ENCODE assay signal across 8 cellular contexts in genomic region chr20:60057123-60057865, GRCh38.
A peak's percentile ranks its signal among the peaks of the same experiment; 100 is the strongest.
DNase-seq lines count a peak whose midpoint lies in the region; ATAC-seq and TF ChIP-seq lines count a peak whose summit lies in the region.

No MANE protein-coding gene starts in this region.

- peak overlapping the region; percentile 57 for H2AFZ ChIP-seq in parathyroid adenoma

- no peak overlapping the region for H3K4me2 ChIP-seq in parathyroid adenoma (ENCODE audit: low read length)

- H3K36me3 ChIP-seq in parathyroid adenoma (ENCODE audit: control insufficient read depth, insufficient read depth, low read length) (no peaks in the 10 kb centered on the region), uterus (no peaks in the 10 kb centered on the region)

- intact Hi-C loops in uterus (cut with DNase I; ENCODE audit: low total_unique reads), result no loop called here

- no peak overlapping the region for H3K4me3 ChIP-seq in parathyroid adenoma (ENCODE audit: low read depth, low read length)
- no peak overlapping the region for H3K4me3 ChIP-seq in uterus

- ATAC-seq in GM21825 (IDR thresholded peaks at IDR 0.05; ENCODE audit: unreplicated experiment), result peak; percentile 52

- no peak overlapping the region for H3K9ac ChIP-seq in parathyroid adenoma

- H3K27ac ChIP-seq in parathyroid adenoma (no peak overlapping the region), uterus (no peak overlapping the region)

- H3K79me2 ChIP-seq in parathyroid adenoma, result no peaks in the 10 kb centered on the region

- no peak for TF ChIP-seq POLR2A in uterus (IDR thresholded peaks at IDR 0.05)

- H3K4me1 ChIP-seq in parathyroid adenoma, result peaks cover 10% of the 10 kb centered on the region
- peaks cover 0 to 10% of the 10 kb centered on the region in 2 donors for H3K4me1 ChIP-seq in uterus

- peak; percentile 91 for DNase-seq in DMS153 treated with DMSO at 0.1 percent for 48 hours (lab: John Stamatoyannopoulos, UW; ENCODE audit: unreplicated experiment)
- DNase-seq in MV-4-11 (lab: John Stamatoyannopoulos, UW), result peak; percentile 92
- peak; percentile 98 for DNase-seq in SIG-M5 treated with dmso at 0.1 percent for 504 hours (lab: John Stamatoyannopoulos, UW; ENCODE audit: unreplicated experiment)
- DNase-seq in activated naive CD4-positive, alpha-beta T cell treated with Interleukin-2 at 50 U/mL for 16 hours, result peak; percentile 69
- DNase-seq in germinal center (ENCODE audit: low spot score), result peak; percentile 63
- peak; percentile 49 to 54 for DNase-seq in uterus

- H3K9me3 ChIP-seq in parathyroid adenoma (ENCODE audit: control insufficient read depth, low read length) (no peaks in the 10 kb centered on the region), uterus (no peaks in the 10 kb centered on the region)

- H3K27me3 ChIP-seq in parathyroid adenoma (ENCODE audit: control insufficient read depth, insufficient read depth, low read length) (no peaks in the 10 kb centered on the region), uterus (no peaks in the 10 kb centered on the region)

- TF ChIP-seq CTCF in parathyroid adenoma (IDR thresholded peaks at IDR 0.05) (peak; percentile 93), uterus (IDR thresholded peaks at IDR 0.05) (peak; percentile 71 to 81 (median 75))
